11 cellular contexts compared by ENCODE assay signal in genomic region chrX:14389682-14390081, GRCh38.
"Had no signal": no experiment of that assay in that cellular context is flagged by ENCODE, and none has a peak within 500 bp of the region (broad histone marks: within the 10 kb centered on the region; RNA-seq: fewer than 3 reads in every experiment).

No MANE protein-coding gene starts in this region.

- DNase-seq: GM23248, GOT3, H7, H9, HCEC 1CT, HFFc6 had no signal

- FAIRE-seq: H1, H54 had no signal

- H3K36me3 ChIP-seq: HAP-1 had no signal

- H3K4me3 Mint-ChIP-seq: GM23338, H9, HFFc6 had no signal

- H3K4me2 ChIP-seq: GM23338 had no signal

- H3K9ac ChIP-seq: GM23248 had no signal

- ATAC-seq: GM23338, HCT116 had no signal

- H3K9me3 Mint-ChIP-seq: GM23338 had no signal

- H3K27ac Mint-ChIP-seq: GM23338, H9, HFFc6 had no signal

- H3K4me3 ChIP-seq: GM23248, GM23338, HAP-1 had no signal

- H3K4me1 ChIP-seq: HAP-1 had no signal

- H3K4me1 Mint-ChIP-seq: GM23338, H9 had no signal

- H3K27ac ChIP-seq: GM23248 had no signal

- H3K9me3 ChIP-seq: HAP-1 had no signal

- H2AFZ ChIP-seq: GM23248, GM23338 had no signal
